ENCODE assay signal across 22 cellular contexts in the genomic region with DNA sequence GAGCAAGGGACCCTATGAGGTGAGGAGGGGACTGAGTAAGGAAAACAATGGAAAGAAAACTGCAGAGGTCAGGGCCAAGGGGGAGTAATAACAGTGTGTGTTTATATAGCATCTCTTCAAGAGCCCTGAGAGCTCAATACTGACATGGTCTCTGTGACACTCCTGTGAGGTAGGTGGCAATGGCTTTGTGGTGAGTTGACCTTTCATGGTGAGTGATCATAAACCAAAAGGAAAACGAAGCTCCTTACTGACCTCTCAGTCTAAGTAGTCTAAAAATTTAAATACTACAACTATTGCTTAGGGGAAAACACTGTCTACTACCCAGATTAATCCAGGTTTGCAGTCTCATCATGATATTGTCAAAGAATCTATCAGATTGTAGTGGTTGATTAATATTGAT.
DNase-seq lines count a peak whose midpoint lies in the region; ATAC-seq and TF ChIP-seq lines count a peak whose summit lies in the region.
"Had no signal": no experiment of that assay in that cellular context is flagged by ENCODE, and none has a peak within 500 bp of the region (broad histone marks: within the 10 kb centered on the region; RNA-seq: fewer than 3 reads in every experiment).

No MANE protein-coding gene starts in this region.

- H3K27me3 ChIP-seq in thyroid gland: no peaks in the 10 kb centered on the region
- H3K27me3 ChIP-seq: adrenal gland, neutrophil, right atrium auricular region, stomach had no signal

- no peaks in the 10 kb centered on the region for H3K9me3 ChIP-seq in thyroid gland
- H3K9me3 ChIP-seq: adrenal gland, neutrophil, right atrium auricular region, stomach had no signal

- 19 to 43% methylated on average over 1 of the region's 1 CpG for WGBS in thyroid gland, 2 donors

- H3K36me3 ChIP-seq in thyroid gland: no peaks in the 10 kb centered on the region
- H3K36me3 ChIP-seq: adrenal gland, neutrophil, right atrium auricular region had no signal

- no peak overlapping the region for H3K4me3 ChIP-seq in thyroid gland (replicated peaks in 1 of 3)
- H3K4me3 ChIP-seq: adrenal gland, K562, right atrium auricular region, stomach had no signal

- TF ChIP-seq CTCF in thyroid gland (IDR thresholded peaks at IDR 0.05): no peak

- ATAC-seq in GM18502 (IDR thresholded peaks at IDR 0.05; ENCODE audit: poor library complexity, unreplicated experiment): peak; percentile 66
- peak; percentile 84 for ATAC-seq in GM19463 (IDR thresholded peaks at IDR 0.05; ENCODE audit: unreplicated experiment)
- peak; percentile 84 for ATAC-seq in HG02852 (IDR thresholded peaks at IDR 0.05; ENCODE audit: unreplicated experiment)
- ATAC-seq: K562 had no signal

- intact Hi-C loops in thyroid gland (cut with DNase I): no loop called here

- DNase-seq in NCI-H2227 (lab: John Stamatoyannopoulos, UW; ENCODE audit: unreplicated experiment): peak; percentile 26
- no peak for DNase-seq in superior temporal gyrus (ENCODE audit: extremely low spot score)
- DNase-seq in thyroid gland: no peak
- no peak for DNase-seq in NCI-H526 (lab: John Stamatoyannopoulos, UW)
- no peak for DNase-seq in germinal center (ENCODE audit: low spot score)
- DNase-seq: activated CD4-positive, alpha-beta T cell treated with anti-CD3 and anti-CD28 coated beads, Interleukin-2, amount 50 U/mL, for 48 hours; adrenal gland; caudate nucleus; CD4-positive, alpha-beta memory T cell; effector CD8-positive, alpha-beta T cell; hippocampal formation; kidney; NCI-H1048; stimulated activated CD4-positive, alpha-beta T cell treated with anti-CD3 and anti-CD28 coated beads, Interleukin-15, amount 100 ng/mL, for 24 hours; stomach; SW 1271 had no signal

- no peak for TF ChIP-seq POLR2A in thyroid gland (IDR thresholded peaks at IDR 0.05)

- H3K27ac ChIP-seq in thyroid gland: no peak overlapping the region
- H3K27ac ChIP-seq: adrenal gland, neutrophil, right atrium auricular region, stomach had no signal

- H3K4me1 ChIP-seq in thyroid gland: peaks cover 3 to 4% of the 10 kb centered on the region in 2 donors
- H3K4me1 ChIP-seq: right atrium auricular region, stomach had no signal
